In the genomic region with DNA sequence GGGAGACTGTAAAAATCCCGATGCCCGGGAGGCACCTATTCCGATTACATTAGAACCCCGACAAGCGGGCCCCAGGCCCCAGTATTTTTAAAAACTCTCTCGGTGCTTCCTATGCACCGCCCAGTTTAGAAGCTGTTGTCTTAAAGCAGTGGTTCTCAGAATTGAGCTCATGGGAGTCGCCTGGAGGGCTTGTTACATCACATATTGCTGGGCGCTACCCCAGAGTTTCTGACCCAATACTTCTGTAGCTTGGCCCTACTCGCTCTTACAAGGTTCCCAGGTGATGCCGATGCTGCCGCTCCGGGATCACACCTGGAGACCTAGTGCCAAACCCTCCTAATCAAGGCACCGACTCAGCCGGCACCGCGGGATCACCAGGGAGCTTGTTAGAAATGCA, we compare ENCODE assay signal across 9 cellular contexts. TPM values are rescaled to one million over a fixed set of nuclear protein-coding genes. Genes with fewer than 3 reads are reported as not detected.
DNase-seq lines count a peak whose midpoint lies in the region; ATAC-seq, FAIRE-seq and TF ChIP-seq lines count a peak whose summit lies in the region.
"Had no signal": no experiment of that assay in that cellular context is flagged by ENCODE, and none has a peak within 500 bp of the region (broad histone marks: within the 10 kb centered on the region; RNA-seq: fewer than 3 reads in every experiment).

No MANE protein-coding gene starts in this region.

- WGBS in upper lobe of left lung, 2 donors: 29% methylated on average over 17 of the region's 17 CpGs; no CpG with 5 or more reads in 1 of the 2 donors

- H3K36me3 ChIP-seq in SK-N-MC (ENCODE audit: insufficient read depth, low read length) (no peaks in the 10 kb centered on the region), right atrium auricular region (no peaks in the 10 kb centered on the region), upper lobe of left lung (no peaks in the 10 kb centered on the region), kidney (ENCODE audit: control insufficient read depth in 1 of 2, insufficient read depth in 2 of 2, low read length in 2 of 2) (no peaks in the 10 kb centered on the region)

- DNase-seq in SK-N-MC (ENCODE audit: low read depth, low spot score): no peak
- peak; percentile 78 for DNase-seq in right atrium auricular region (ENCODE audit: low spot score)
- no peak for DNase-seq in upper lobe of left lung
- DNase-seq in kidney: no peak
- DNase-seq in inferior parietal cortex (ENCODE audit: extremely low spot score): no peak
- DNase-seq in OCI-M1 (lab: John Stamatoyannopoulos, UW): no peak

- ATAC-seq in GM18868 (IDR thresholded peaks at IDR 0.05; ENCODE audit: unreplicated experiment) (peak; percentile 24), HG02642 (IDR thresholded peaks at IDR 0.05; ENCODE audit: poor library complexity, unreplicated experiment) (peak; percentile 22), upper lobe of left lung (ENCODE audit: low FRiP score in 2 of 2) (peak in 1 of 2 donors; percentile 34)

- TF ChIP-seq POLR2A in upper lobe of left lung (IDR thresholded peaks at IDR 0.05): no peak

- no peak for TF ChIP-seq CTCF in right atrium auricular region (IDR thresholded peaks at IDR 0.05)
- peak in 1 of 6 experiments; percentile 28 for TF ChIP-seq CTCF in upper lobe of left lung (IDR thresholded peaks at IDR 0.05)
- no peak for TF ChIP-seq CTCF in kidney (IDR thresholded peaks at IDR 0.05; ENCODE audit: borderline replicate concordance, extremely low read depth, insufficient read depth)

- FAIRE-seq in kidney (lab: Jason Lieb, UNC): no peak

- no peak for TF ChIP-seq EP300 in upper lobe of left lung (IDR thresholded peaks at IDR 0.05)

- peak overlapping the region; percentile 28 for H3K27ac ChIP-seq in SK-N-MC
- H3K27ac ChIP-seq in right atrium auricular region: no peak overlapping the region
- no peak overlapping the region for H3K27ac ChIP-seq in upper lobe of left lung
- no peak overlapping the region for H3K27ac ChIP-seq in kidney (ENCODE audit: low read depth in 2 of 2, low read length in 2 of 2)

- intact Hi-C loops in kidney (cut with DNase I): loop anchor here (10.0 kb wide), 2 partner anchors 531 to 651 kb away; no protein-coding TSS in a partner anchor

- H3K4me3 ChIP-seq in SK-N-MC: peak overlapping the region; percentile 80
- peak overlapping the region in 1 of 2 donors; percentile 52 for H3K4me3 ChIP-seq in right atrium auricular region
- H3K4me3 ChIP-seq in upper lobe of left lung: peak overlapping the region in 3 of 4 donors; percentile 44 to 57 (median 57)
- H3K4me3 ChIP-seq in kidney (ENCODE audit: low read length in 2 of 2): peak overlapping the region in 1 of 2 donors; percentile 62

- no peaks in the 10 kb centered on the region for H3K27me3 ChIP-seq in right atrium auricular region
- no peaks in the 10 kb centered on the region for H3K27me3 ChIP-seq in upper lobe of left lung

- H3K9me3 ChIP-seq in SK-N-MC (ENCODE audit: low read depth, low read length) (peaks cover 16% of the 10 kb centered on the region; the same call in 1 of the 2 replicates), right atrium auricular region (peaks cover 0 to 8% of the 10 kb centered on the region in 2 donors), upper lobe of left lung (peaks cover 0 to 10% (median 4%) of the 10 kb centered on the region in 4 donors), kidney (ENCODE audit: control insufficient read depth in 1 of 2, low read length in 2 of 2) (peaks cover 2 to 3% of the 10 kb centered on the region in 2 donors)

- peaks cover 0 to 26% of the 10 kb centered on the region in 2 donors for H3K4me1 ChIP-seq in right atrium auricular region
- H3K4me1 ChIP-seq in upper lobe of left lung: peaks cover 12 to 27% (median 20%) of the 10 kb centered on the region in 4 donors
- peaks cover 14 to 21% of the 10 kb centered on the region in 2 donors for H3K4me1 ChIP-seq in kidney (ENCODE audit: control insufficient read depth in 1 of 2, insufficient read depth in 1 of 2, low read depth in 1 of 2, low read length in 2 of 2)

- H3K9ac ChIP-seq in SK-N-MC (ENCODE audit: insufficient read length): no peak overlapping the region
- peak overlapping the region in 1 of 2 donors; percentile 53 for H3K9ac ChIP-seq in kidney (ENCODE audit: low read length in 2 of 2)

RNA-seq across cellular contexts. Expression of gene CPN2, which starts 35.2 kb away (rescaled TPM):
- total RNA-seq in right atrium auricular region (not detected), upper lobe of left lung (under 1 TPM in 1 of 6 donors, not detected in 5; 0.10 TPM), kidney (0.72 TPM)
- polyA plus RNA-seq in kidney (ENCODE audit: insufficient read depth, low read depth, low replicate concordance): 15.8 TPM
- total RNA-seq: skeletal muscle tissue had no signal

RNA-seq across cellular contexts. Expression of gene LRRC15, which starts 53.6 kb away (rescaled TPM):
- total RNA-seq in right atrium auricular region (under 1 TPM; 0.07 to 0.08 TPM), upper lobe of left lung (1 to 10 TPM in 2 of 6 donors, under 1 TPM in 1, not detected in 3; 0.15 to 1.1 (median 1.0) TPM), kidney (0.63 TPM)
- polyA plus RNA-seq in kidney (ENCODE audit: insufficient read depth, low read depth, low replicate concordance): 0.09 TPM
